24 cellular contexts compared by ENCODE assay signal in genomic region chr6:140504776-140505175, GRCh38.
A peak's percentile ranks its signal among the peaks of the same experiment; 100 is the strongest.
DNase-seq lines count a peak whose midpoint lies in the region; ATAC-seq, FAIRE-seq and TF ChIP-seq lines count a peak whose summit lies in the region.
"Had no signal": no experiment of that assay in that cellular context is flagged by ENCODE, and none has a peak within 500 bp of the region (broad histone marks: within the 10 kb centered on the region; RNA-seq: fewer than 3 reads in every experiment).

No MANE protein-coding gene starts in this region.

- H3K4me1 ChIP-seq in K562 (replicated peaks in 1 of 2; ENCODE audit: control insufficient read depth in 2 of 2, insufficient read depth in 2 of 2, low read length in 2 of 2) (no peaks in the 10 kb centered on the region), gastrocnemius medialis (peaks cover 6 to 7% of the 10 kb centered on the region in 2 donors)
- H3K4me1 ChIP-seq: A549; BE2C; BLaER1 treated with 17β-estradiol and CSF1 and Interleukin-3, amounts not matched to agents 10 nM and 100 nM had no signal

- POLR2A ChIA-PET in K562 (lab: Yijun Ruan, JAX), result no interaction called here

- H3K27ac ChIP-seq in K562 (ENCODE audit: extremely low read depth, low read depth, low read length) (no peak overlapping the region), gastrocnemius medialis (no peak overlapping the region)
- H3K27ac ChIP-seq: A549; BLaER1 treated with 17β-estradiol and CSF1 and Interleukin-3, amounts not matched to agents 10 nM and 100 nM had no signal

- no peaks in the 10 kb centered on the region for H4K20me1 ChIP-seq in K562 (replicated peaks; ENCODE audit: control insufficient read depth, insufficient read depth, low read length)
- H4K20me1 ChIP-seq: BLaER1 treated with 17β-estradiol and CSF1 and Interleukin-3, amounts not matched to agents 10 nM and 100 nM had no signal

- no peaks in the 10 kb centered on the region for H3K79me2 ChIP-seq in K562 (ENCODE audit: control insufficient read depth, insufficient read depth, low read length)

- no peak overlapping the region for H3K4me2 ChIP-seq in K562 (ENCODE audit: insufficient read depth, low read length)
- H3K4me2 ChIP-seq: A549; BLaER1 treated with 17β-estradiol and CSF1 and Interleukin-3, amounts not matched to agents 10 nM and 100 nM; GM23338 had no signal

- no peak for TF ChIP-seq POLR2A in K562 (conservative IDR thresholded peaks at IDR 0.05)
- no peak for TF ChIP-seq POLR2A in gastrocnemius medialis (IDR thresholded peaks at IDR 0.05)

- in situ Hi-C loops in K562 (cut with MboI), result no loop called here
- in situ Hi-C loops in gastrocnemius medialis (cut with MboI; ENCODE audit: low sequenced_read_pairs in 4 of 4), result no loop called here

- H3K36me3 ChIP-seq in K562 (ENCODE audit: control insufficient read depth, insufficient read depth, low read length) (no peaks in the 10 kb centered on the region), gastrocnemius medialis (no peaks in the 10 kb centered on the region)
- H3K36me3 ChIP-seq: BE2C; BLaER1 treated with 17β-estradiol and CSF1 and Interleukin-3, amounts not matched to agents 10 nM and 100 nM had no signal

- no peak for TF ChIP-seq CTCF in K562 (IDR thresholded peaks at IDR 0.05 in 2 of 3, conservative IDR thresholded peaks at IDR 0.05 in 1 of 3; ENCODE audit: insufficient read depth in 2 of 3, low read depth in 1 of 3, low read length in 3 of 3)
- TF ChIP-seq CTCF in gastrocnemius medialis (IDR thresholded peaks at IDR 0.05 in 4 of 5, conservative IDR thresholded peaks at IDR 0.05 in 1 of 5), result no peak

- WGBS in K562 (ENCODE audit: insufficient coverage, low coverage, missing lambda C conversion rate), result 29% methylated on average over 1 of the region's 1 CpG

- no TSS peak for BruUV-seq in K562 (replicated peaks; lab: Mats Ljungman, UMichigan)

- no peaks in the 10 kb centered on the region for H3K9me1 ChIP-seq in K562 (ENCODE audit: control insufficient read depth, insufficient read depth, low read length)

- TF ChIP-seq EP300 in K562 (IDR thresholded peaks at IDR 0.05; ENCODE audit: low read length), result no peak

- intact Hi-C loops in K562 (cut with micrococcal nuclease) (no loop called here), gastrocnemius medialis (cut with DNase I; ENCODE audit: low total_unique reads) (no loop called here)

- ATAC-seq in K562 (no peak), gastrocnemius medialis (peak; percentile 47 to 64), SK-N-SH treated with all-trans-retinoic acid at 6 μM for 48 hours (no peak)
- ATAC-seq: A549, GM23338, HCT116 had no signal

- H3K4me3 ChIP-seq in K562 (no peak overlapping the region), gastrocnemius medialis (no peak overlapping the region)
- H3K4me3 ChIP-seq: A549; BLaER1 treated with 17β-estradiol and CSF1 and Interleukin-3, amounts not matched to agents 10 nM and 100 nM; GM23338 had no signal

- FAIRE-seq in K562 (lab: Jason Lieb, UNC), result no peak
- FAIRE-seq: A549, D721Med, G401.6, GM12892 had no signal

- H2AFZ ChIP-seq in K562 (ENCODE audit: low read depth, low read length), result no peak overlapping the region
- H2AFZ ChIP-seq: GM23338 had no signal

- H3K27me3 ChIP-seq in K562 (ENCODE audit: control insufficient read depth in 2 of 2, insufficient read depth in 2 of 2, low read length in 2 of 2), result no peaks in the 10 kb centered on the region
- no peaks in the 10 kb centered on the region for H3K27me3 ChIP-seq in gastrocnemius medialis
- H3K27me3 ChIP-seq: BE2C; BLaER1 treated with 17β-estradiol and CSF1 and Interleukin-3, amounts not matched to agents 10 nM and 100 nM had no signal

- peak; percentile 42 for DNase-seq in EH (ENCODE audit: low read depth)
- no peak for DNase-seq in K562 (ENCODE audit: extremely low read depth in 1 of 4, low spot score in 3 of 4)
- peak; percentile 32 for DNase-seq in myocyte (ENCODE audit: low read depth)
- DNase-seq in gastrocnemius medialis, result no peak
- no peak for DNase-seq in dedifferentiated amniotic fluid mesenchymal stem cell (ENCODE audit: extremely low spot score)
- no peak for DNase-seq in central memory CD4-positive, alpha-beta T cell
- DNase-seq: 8988T; ACHN; AML-193; BE2C; CD4-positive, alpha-beta T cell; CD8-positive, alpha-beta memory T cell; DMS 273 treated with DMSO at 0.1 percent for 48 hours; DMS53; DMS79 treated with DMSO at 0.1 percent for 48 hours; H9 had no signal

- TF ChIP-seq RAD21 in K562 (CRISPR knock-in tag; conservative IDR thresholded peaks at IDR 0.05 in 1 of 2, IDR thresholded peaks at IDR 0.05 in 1 of 2), result no peak

- H3K9me3 ChIP-seq in K562 (replicated peaks; ENCODE audit: control insufficient read depth, insufficient read depth, low read depth, low read length), result no peaks in the 10 kb centered on the region
- H3K9me3 ChIP-seq in gastrocnemius medialis, result no peaks in the 10 kb centered on the region
- H3K9me3 ChIP-seq: A549; BE2C; BLaER1 treated with 17β-estradiol and CSF1 and Interleukin-3, amounts not matched to agents 10 nM and 100 nM had no signal

- no peak overlapping the region for H3K9ac ChIP-seq in K562 (ENCODE audit: insufficient read depth in 1 of 2, low read depth in 2 of 2, low read length in 2 of 2)
- H3K9ac ChIP-seq: BLaER1 treated with 17β-estradiol and CSF1 and Interleukin-3, amounts not matched to agents 10 nM and 100 nM had no signal

- CTCF ChIA-PET in K562 (lab: Yijun Ruan, JAX; ENCODE audit: low intra/inter-chr PET ratio), result no interaction called here

TF ChIP-seq in K562, 482 proteins besides CTCF, POLR2A, EP300 and RAD21 (continues in another document):
- peak; percentile 42; the same call in 1 of the 2 replicates for TF ChIP-seq ZNF316 (IDR thresholded peaks at IDR 0.05)
- no peak for TF ChIP-seq KAT7 (CRISPR knock-in tag; IDR thresholded peaks at IDR 0.05; ENCODE audit: borderline replicate concordance)
- no peak for TF ChIP-seq BCLAF1 (IDR thresholded peaks at IDR 0.05; ENCODE audit: borderline replicate concordance in 1 of 2, control insufficient read depth in 1 of 2, low read depth in 2 of 2, low read length in 1 of 2)

TF ChIP-seq in SK-N-SH treated with all-trans-retinoic acid at 6 μM for 48 hours, 23 proteins besides CTCF, POLR2A, EP300 and RAD21 (continues in another document):
- TF ChIP-seq CSRNP3 (CRISPR knock-in tag; IDR thresholded peaks at IDR 0.05) (no peak), ZNF8 (CRISPR knock-in tag; IDR thresholded peaks at IDR 0.05) (no peak), POU6F1 (CRISPR knock-in tag; IDR thresholded peaks at IDR 0.05; ENCODE audit: borderline replicate concordance, low read depth) (no peak), ZNF70 (CRISPR knock-in tag; IDR thresholded peaks at IDR 0.05) (no peak), ISL1 (CRISPR knock-in tag; IDR thresholded peaks at IDR 0.05) (no peak), SNAI2 (CRISPR knock-in tag; IDR thresholded peaks at IDR 0.05) (no peak), ESRRG (CRISPR knock-in tag; IDR thresholded peaks at IDR 0.05) (no peak), ZC3H10 (CRISPR knock-in tag; IDR thresholded peaks at IDR 0.05) (no peak), BACH2 (CRISPR knock-in tag; IDR thresholded peaks at IDR 0.05; ENCODE audit: borderline replicate concordance) (no peak), PPARA (CRISPR knock-in tag; IDR thresholded peaks at IDR 0.05; ENCODE audit: borderline replicate concordance) (no peak), TOX (CRISPR knock-in tag; IDR thresholded peaks at IDR 0.05; ENCODE audit: borderline replicate concordance) (no peak), ARNTL (CRISPR knock-in tag; IDR thresholded peaks at IDR 0.05; ENCODE audit: borderline replicate concordance, low read depth) (no peak), RARB (CRISPR knock-in tag; IDR thresholded peaks at IDR 0.05) (no peak), GLIS3 (CRISPR knock-in tag; IDR thresholded peaks at IDR 0.05) (no peak), ZFP30 (CRISPR knock-in tag; IDR thresholded peaks at IDR 0.05) (no peak), CSDC2 (CRISPR knock-in tag; IDR thresholded peaks at IDR 0.05) (no peak)

Comparison
In these comparisons a context has a peak if more than half of its experiments do, and no peak if none do; other contexts are left out.
1. DNase-seq: peak in EH (single experiment) and myocyte (single experiment); none in K562 (0 of 4), gastrocnemius medialis (0 of 2), dedifferentiated amniotic fluid mesenchymal stem cell (single experiment) and central memory CD4-positive, alpha-beta T cell (single experiment).
2. ATAC-seq: peak in gastrocnemius medialis (2 of 2); none in K562 (single experiment) and SK-N-SH treated with all-trans-retinoic acid at 6 μM for 48 hours (single experiment).